11 cellular contexts compared by ENCODE assay signal in the genomic region with DNA sequence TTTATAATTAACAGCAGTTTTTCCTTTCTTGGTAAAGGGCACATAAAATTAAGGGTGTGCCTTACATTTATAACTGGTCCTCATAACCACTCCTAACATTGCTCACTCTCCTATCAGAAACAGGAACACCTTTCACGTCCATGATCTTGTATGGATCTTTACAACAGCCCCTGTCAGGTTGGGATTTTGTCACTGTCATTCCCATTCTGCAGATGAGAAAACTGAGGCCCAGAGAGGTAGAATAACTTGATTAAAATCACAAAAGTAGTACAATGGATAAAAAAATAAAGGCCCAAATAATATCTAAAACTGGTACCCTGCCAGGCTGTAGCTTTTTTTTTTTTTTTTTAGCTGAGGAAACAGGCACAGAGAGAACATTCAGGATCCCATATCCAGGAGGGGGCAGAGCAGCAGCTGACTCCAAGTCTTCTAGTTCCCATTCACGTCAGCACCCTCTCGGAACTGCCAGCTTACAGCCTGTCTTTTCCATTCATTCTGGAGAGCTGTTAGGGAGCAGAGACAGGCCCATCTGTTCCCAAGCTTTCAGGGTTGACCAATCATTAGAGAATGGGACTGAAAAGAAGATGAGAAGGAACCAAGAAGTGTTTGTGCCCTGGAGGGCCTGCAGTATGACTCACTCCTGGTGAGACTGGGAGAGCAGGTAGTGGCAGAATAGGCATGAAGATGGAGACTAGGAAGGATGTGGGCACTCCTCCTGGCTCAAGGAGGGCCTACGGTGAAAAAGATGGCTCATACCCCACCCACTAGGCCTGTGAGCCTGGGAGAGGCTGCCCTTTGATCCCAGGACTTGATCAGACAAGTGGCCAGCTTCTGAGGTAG. TPM values are rescaled to one million over a fixed set of nuclear protein-coding genes. Genes with fewer than 3 reads are reported as not detected.
DNase-seq lines count a peak whose midpoint lies in the region; ATAC-seq and FAIRE-seq lines count a peak whose summit lies in the region.
"Had no signal": no experiment of that assay in that cellular context is flagged by ENCODE, and none has a peak within 500 bp of the region (broad histone marks: within the 10 kb centered on the region; RNA-seq: fewer than 3 reads in every experiment).

No MANE protein-coding gene starts in this region.

- DNase-seq in AG20443 (ENCODE audit: low spot score) (peak; percentile 19), HPDE6-E6E7 (ENCODE audit: extremely low spot score) (peak; percentile 68), cerebellar cortex (ENCODE audit: low spot score) (peak; percentile 48), islet precursor cell (peak; percentile 91), NAMALWA (ENCODE audit: low spot score) (no peak), urothelium cell line (ENCODE audit: low spot score) (no peak), mesenteric fat pad (ENCODE audit: low spot score) (no peak)
- DNase-seq: DND-41, NCI-H2107, stomach had no signal

- no peak for FAIRE-seq in urothelium cell line (lab: Jason Lieb, UNC)

- no peak for ATAC-seq in GM21576 (IDR thresholded peaks at IDR 0.05; ENCODE audit: unreplicated experiment)

RNA-seq across cellular contexts. Expression of a gene that starts 7.3 kb away (rescaled TPM):
- 5.1 TPM for total RNA-seq in mesenteric fat pad

RNA-seq across cellular contexts. Expression of a gene that starts 20.3 kb away (rescaled TPM):
- total RNA-seq in mesenteric fat pad, result 22.0 TPM

RNA-seq across cellular contexts. Expression of a gene that starts 57.7 kb away (rescaled TPM):
- total RNA-seq in mesenteric fat pad, result not detected
- total RNA-seq: stomach had no signal

Comparison
In these comparisons a context has a peak if more than half of its experiments do, and no peak if none do; other contexts are left out.
1. DNase-seq: peak in AG20443 (single experiment), HPDE6-E6E7 (single experiment), cerebellar cortex (single experiment) and islet precursor cell (single experiment); none in NAMALWA (single experiment), urothelium cell line (single experiment) and mesenteric fat pad (single experiment).